Comparison of ENCODE assay signal across 1 cellular context in the genomic region with DNA sequence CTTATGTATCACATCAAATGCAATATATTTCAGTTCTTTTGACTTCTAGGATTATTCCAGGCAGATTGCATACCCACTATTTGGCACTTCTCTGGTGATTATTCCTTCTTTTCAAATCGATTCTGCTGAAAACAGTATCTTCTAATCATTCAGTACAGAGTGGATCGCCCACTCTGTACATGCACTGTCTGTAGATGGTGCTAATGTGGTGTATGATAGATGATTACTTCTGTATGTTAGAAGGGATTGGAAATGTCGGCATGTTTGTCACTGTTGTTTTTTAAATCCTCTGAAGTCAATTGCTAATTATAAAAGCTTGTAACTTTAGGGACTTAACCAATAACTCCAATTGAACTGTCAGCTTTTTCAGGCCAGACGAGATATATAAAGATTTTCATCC.
TF ChIP-seq lines count a peak whose summit lies in the region.

No MANE protein-coding gene starts in this region.

TF ChIP-seq in HCT116, 20 proteins besides CTCF, POLR2A, EP300 and RAD21 (continued from another document):
- TF ChIP-seq, protein P1, sequence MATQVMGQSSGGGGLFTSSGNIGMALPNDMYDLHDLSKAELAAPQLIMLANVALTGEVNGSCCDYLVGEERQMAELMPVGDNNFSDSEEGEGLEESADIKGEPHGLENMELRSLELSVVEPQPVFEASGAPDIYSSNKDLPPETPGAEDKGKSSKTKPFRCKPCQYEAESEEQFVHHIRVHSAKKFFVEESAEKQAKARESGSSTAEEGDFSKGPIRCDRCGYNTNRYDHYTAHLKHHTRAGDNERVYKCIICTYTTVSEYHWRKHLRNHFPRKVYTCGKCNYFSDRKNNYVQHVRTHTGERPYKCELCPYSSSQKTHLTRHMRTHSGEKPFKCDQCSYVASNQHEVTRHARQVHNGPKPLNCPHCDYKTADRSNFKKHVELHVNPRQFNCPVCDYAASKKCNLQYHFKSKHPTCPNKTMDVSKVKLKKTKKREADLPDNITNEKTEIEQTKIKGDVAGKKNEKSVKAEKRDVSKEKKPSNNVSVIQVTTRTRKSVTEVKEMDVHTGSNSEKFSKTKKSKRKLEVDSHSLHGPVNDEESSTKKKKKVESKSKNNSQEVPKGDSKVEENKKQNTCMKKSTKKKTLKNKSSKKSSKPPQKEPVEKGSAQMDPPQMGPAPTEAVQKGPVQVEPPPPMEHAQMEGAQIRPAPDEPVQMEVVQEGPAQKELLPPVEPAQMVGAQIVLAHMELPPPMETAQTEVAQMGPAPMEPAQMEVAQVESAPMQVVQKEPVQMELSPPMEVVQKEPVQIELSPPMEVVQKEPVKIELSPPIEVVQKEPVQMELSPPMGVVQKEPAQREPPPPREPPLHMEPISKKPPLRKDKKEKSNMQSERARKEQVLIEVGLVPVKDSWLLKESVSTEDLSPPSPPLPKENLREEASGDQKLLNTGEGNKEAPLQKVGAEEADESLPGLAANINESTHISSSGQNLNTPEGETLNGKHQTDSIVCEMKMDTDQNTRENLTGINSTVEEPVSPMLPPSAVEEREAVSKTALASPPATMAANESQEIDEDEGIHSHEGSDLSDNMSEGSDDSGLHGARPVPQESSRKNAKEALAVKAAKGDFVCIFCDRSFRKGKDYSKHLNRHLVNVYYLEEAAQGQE (IDR thresholded peaks at IDR 0.05; ENCODE audit: low read depth), result no peak
- TF ChIP-seq EGR1 (IDR thresholded peaks at IDR 0.05; ENCODE audit: low read depth) (no peak), EZH2phosphoT487 (IDR thresholded peaks at IDR 0.05; ENCODE audit: borderline replicate concordance) (no peak), ZNF274 (IDR thresholded peaks at IDR 0.05; ENCODE audit: low read depth, low read length) (no peak), CBX3 (IDR thresholded peaks at IDR 0.05; ENCODE audit: low read depth) (no peak), FOSL1 (IDR thresholded peaks at IDR 0.05; ENCODE audit: low read depth) (no peak), POLR2AphosphoS5 (IDR thresholded peaks at IDR 0.05; ENCODE audit: low read depth, low read length) (no peak), ZFX (IDR thresholded peaks at IDR 0.05) (no peak), ELF1 (IDR thresholded peaks at IDR 0.05; ENCODE audit: borderline replicate concordance, low read depth) (no peak), SIN3A (IDR thresholded peaks at IDR 0.05; ENCODE audit: low read depth) (no peak), TCF7L2 (IDR thresholded peaks at IDR 0.05; ENCODE audit: borderline replicate concordance, extremely low read depth, insufficient read depth, insufficient read length) (no peak)
- TF ChIP-seq, protein P2, sequence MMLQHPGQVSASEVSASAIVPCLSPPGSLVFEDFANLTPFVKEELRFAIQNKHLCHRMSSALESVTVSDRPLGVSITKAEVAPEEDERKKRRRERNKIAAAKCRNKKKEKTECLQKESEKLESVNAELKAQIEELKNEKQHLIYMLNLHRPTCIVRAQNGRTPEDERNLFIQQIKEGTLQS (IDR thresholded peaks at IDR 0.05), result no peak
- TF ChIP-seq, protein P3, sequence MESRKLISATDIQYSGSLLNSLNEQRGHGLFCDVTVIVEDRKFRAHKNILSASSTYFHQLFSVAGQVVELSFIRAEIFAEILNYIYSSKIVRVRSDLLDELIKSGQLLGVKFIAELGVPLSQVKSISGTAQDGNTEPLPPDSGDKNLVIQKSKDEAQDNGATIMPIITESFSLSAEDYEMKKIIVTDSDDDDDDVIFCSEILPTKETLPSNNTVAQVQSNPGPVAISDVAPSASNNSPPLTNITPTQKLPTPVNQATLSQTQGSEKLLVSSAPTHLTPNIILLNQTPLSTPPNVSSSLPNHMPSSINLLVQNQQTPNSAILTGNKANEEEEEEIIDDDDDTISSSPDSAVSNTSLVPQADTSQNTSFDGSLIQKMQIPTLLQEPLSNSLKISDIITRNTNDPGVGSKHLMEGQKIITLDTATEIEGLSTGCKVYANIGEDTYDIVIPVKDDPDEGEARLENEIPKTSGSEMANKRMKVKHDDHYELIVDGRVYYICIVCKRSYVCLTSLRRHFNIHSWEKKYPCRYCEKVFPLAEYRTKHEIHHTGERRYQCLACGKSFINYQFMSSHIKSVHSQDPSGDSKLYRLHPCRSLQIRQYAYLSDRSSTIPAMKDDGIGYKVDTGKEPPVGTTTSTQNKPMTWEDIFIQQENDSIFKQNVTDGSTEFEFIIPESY (IDR thresholded peaks at IDR 0.05; ENCODE audit: extremely low read depth, insufficient replicate concordance, low read length), result no peak
- TF ChIP-seq, protein P4, sequence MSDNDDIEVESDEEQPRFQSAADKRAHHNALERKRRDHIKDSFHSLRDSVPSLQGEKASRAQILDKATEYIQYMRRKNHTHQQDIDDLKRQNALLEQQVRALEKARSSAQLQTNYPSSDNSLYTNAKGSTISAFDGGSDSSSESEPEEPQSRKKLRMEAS (IDR thresholded peaks at IDR 0.05), result no peak
TF ChIP-seq in HCT116: peak in this region for 0.
